Comparison of ENCODE assay signal across 17 cellular contexts in genomic region chr14:92668266-92668973, GRCh38.
DNase-seq lines count a peak whose midpoint lies in the region; ATAC-seq and TF ChIP-seq lines count a peak whose summit lies in the region.
"Had no signal": no experiment of that assay in that cellular context is flagged by ENCODE, and none has a peak within 500 bp of the region (broad histone marks: within the 10 kb centered on the region; RNA-seq: fewer than 3 reads in every experiment).

No MANE protein-coding gene starts in this region.

- no peak for TF ChIP-seq CTCF in CD4-positive, alpha-beta T cell (IDR thresholded peaks at IDR 0.05)
- TF ChIP-seq CTCF in progenitor cell of endocrine pancreas (IDR thresholded peaks at IDR 0.05; ENCODE audit: unreplicated experiment) (no peak), GM23338 (conservative IDR thresholded peaks at IDR 0.05; ENCODE audit: low read depth in 2 of 2) (no peak), neural progenitor cell (IDR thresholded peaks at IDR 0.05) (no peak)

- DNase-seq in CD4-positive, alpha-beta T cell = no peak
- no peak for DNase-seq in immature natural killer cell
- DNase-seq in progenitor cell of endocrine pancreas (ENCODE audit: low spot score, unreplicated experiment) = no peak
- DNase-seq in mesenteric fat pad (ENCODE audit: low spot score) = no peak
- DNase-seq in GM23338 (ENCODE audit: low spot score) = no peak
- DNase-seq in neural progenitor cell (ENCODE audit: low spot score) = no peak
- DNase-seq: activated CD4-positive, CD25-positive, alpha-beta regulatory T cell; C1 segment of cervical spinal cord; colonic mucosa; KG1; NCI-H2029 treated with DMSO at 0.1 percent for 48 hours; stimulated activated CD4-positive, alpha-beta T cell treated with anti-CD3 and anti-CD28 coated beads, Interleukin-4, amount 100 ng/mL, for 24 hours had no signal

- CTCF ChIA-PET in CD4-positive, alpha-beta T cell (lab: Charles Lee) = interaction anchor here (1.1 kb wide), 1 partner anchor 21 kb away, joined by 3 read pairs; no protein-coding TSS in a partner anchor

- H3K4me1 Mint-ChIP-seq in CD4-positive, alpha-beta T cell (ENCODE audit: low read depth) = peaks cover 79% of the 10 kb centered on the region
- H3K4me1 Mint-ChIP-seq in immature natural killer cell (peaks cover 83 to 96% of the 10 kb centered on the region in 2 donors), progenitor cell of endocrine pancreas (ENCODE audit: low read depth) (no peaks in the 10 kb centered on the region), GM23338 (peaks cover 3% of the 10 kb centered on the region; the same call in 2 of the 3 replicates), neural progenitor cell (peaks cover 6% of the 10 kb centered on the region)
- H3K4me1 Mint-ChIP-seq: mesothelial cell of epicardium had no signal

- no peak overlapping the region for H3K4me2 ChIP-seq in GM23338
- no peak overlapping the region for H3K4me2 ChIP-seq in neural progenitor cell

- no peaks in the 10 kb centered on the region for H3K9me3 ChIP-seq in CD4-positive, alpha-beta T cell (ENCODE audit: control insufficient read depth, low read length)
- H3K9me3 ChIP-seq in neural progenitor cell (ENCODE audit: low read depth) = no peaks in the 10 kb centered on the region
- H3K9me3 ChIP-seq: colonic mucosa, HAP-1 had no signal

- H3K79me2 ChIP-seq in GM23338 (replicated peaks; ENCODE audit: insufficient read depth) = no peaks in the 10 kb centered on the region
- no peaks in the 10 kb centered on the region for H3K79me2 ChIP-seq in neural progenitor cell (ENCODE audit: low read depth)

- peak overlapping the region; percentile 32 for H3K27ac ChIP-seq in CD4-positive, alpha-beta T cell (ENCODE audit: low read depth, low read length)
- H3K27ac ChIP-seq in GM23338 (ENCODE audit: low read depth) (no peak overlapping the region), neural progenitor cell (no peak overlapping the region)
- H3K27ac ChIP-seq: colonic mucosa, SK-N-MC had no signal

- H3K9me2 ChIP-seq in GM23338 (ENCODE audit: insufficient read depth) = no peaks in the 10 kb centered on the region

- intact Hi-C loops in CD4-positive, alpha-beta T cell (cut with DNase I, micrococcal nuclease) = no loop called here

- H3K4me3 ChIP-seq in GM23338 (no peak overlapping the region), neural progenitor cell (no peak overlapping the region)
- H3K4me3 ChIP-seq: colonic mucosa, HAP-1, SK-N-MC had no signal

- no peaks in the 10 kb centered on the region for H3K27me3 Mint-ChIP-seq in CD4-positive, alpha-beta T cell
- H3K27me3 Mint-ChIP-seq in immature natural killer cell (ENCODE audit: low read depth in 3 of 3) (peaks cover 5 to 35% (median 12%) of the 10 kb centered on the region in 3 donors), progenitor cell of endocrine pancreas (no peaks in the 10 kb centered on the region), GM23338 (ENCODE audit: insufficient read depth, low read depth, poor library complexity) (peaks cover 4% of the 10 kb centered on the region), neural progenitor cell (ENCODE audit: insufficient read depth, low read depth) (peaks cover 4% of the 10 kb centered on the region)

- no peak overlapping the region for H3K9ac ChIP-seq in neural progenitor cell

- H3K36me3 ChIP-seq in GM23338 (ENCODE audit: insufficient read depth) = no peaks in the 10 kb centered on the region
- no peaks in the 10 kb centered on the region for H3K36me3 ChIP-seq in neural progenitor cell
- H3K36me3 ChIP-seq: colonic mucosa, HAP-1 had no signal

- H4K20me1 ChIP-seq in GM23338 (replicated peaks; ENCODE audit: insufficient read depth) = no peaks in the 10 kb centered on the region
- no peaks in the 10 kb centered on the region for H4K20me1 ChIP-seq in neural progenitor cell (ENCODE audit: low read depth)

- ATAC-seq in CD4-positive, alpha-beta T cell (ENCODE audit: poor library complexity) = no peak
- ATAC-seq in GM19043 (IDR thresholded peaks at IDR 0.05; ENCODE audit: low read depth, unreplicated experiment) (peak; percentile 53), HG03460 (IDR thresholded peaks at IDR 0.05; ENCODE audit: unreplicated experiment) (peak; percentile 46), GM23338 (no peak)

- H3K27me3 ChIP-seq in CD4-positive, alpha-beta T cell (ENCODE audit: control insufficient read depth, insufficient read depth, low read length) = no peaks in the 10 kb centered on the region
- H3K27me3 ChIP-seq in GM23338 (ENCODE audit: insufficient read depth) (no peaks in the 10 kb centered on the region), neural progenitor cell (no peaks in the 10 kb centered on the region)
- H3K27me3 ChIP-seq: colonic mucosa had no signal

- H2AFZ ChIP-seq in GM23338 (no peak overlapping the region), neural progenitor cell (replicated peaks) (no peak overlapping the region)

- H3K27ac Mint-ChIP-seq in CD4-positive, alpha-beta T cell = peak overlapping the region; percentile 89
- H3K27ac Mint-ChIP-seq in immature natural killer cell (peak overlapping the region; percentile 82 to 100 (median 92)), progenitor cell of endocrine pancreas (no peak overlapping the region), GM23338 (no peak overlapping the region), neural progenitor cell (no peak overlapping the region)
- H3K27ac Mint-ChIP-seq: mesothelial cell of epicardium had no signal

- H3F3A ChIP-seq in GM23338 (replicated peaks; ENCODE audit: low read depth) = no peaks in the 10 kb centered on the region
- H3F3A ChIP-seq in neural progenitor cell (ENCODE audit: low read depth) = no peaks in the 10 kb centered on the region

- H3K36me3 Mint-ChIP-seq in CD4-positive, alpha-beta T cell (ENCODE audit: low read depth) = peaks cover 95% of the 10 kb centered on the region
- H3K36me3 Mint-ChIP-seq in immature natural killer cell (peaks cover 11 to 58% (median 21%) of the 10 kb centered on the region in 3 donors), progenitor cell of endocrine pancreas (ENCODE audit: insufficient read depth) (no peaks in the 10 kb centered on the region), GM23338 (ENCODE audit: low read depth) (no peaks in the 10 kb centered on the region), neural progenitor cell (no peaks in the 10 kb centered on the region)

- no peaks in the 10 kb centered on the region for H3K9me3 Mint-ChIP-seq in CD4-positive, alpha-beta T cell
- no peaks in the 10 kb centered on the region for H3K9me3 Mint-ChIP-seq in immature natural killer cell
- H3K9me3 Mint-ChIP-seq in progenitor cell of endocrine pancreas (ENCODE audit: low read depth) = no peaks in the 10 kb centered on the region
- no peaks in the 10 kb centered on the region for H3K9me3 Mint-ChIP-seq in GM23338
- H3K9me3 Mint-ChIP-seq in neural progenitor cell = peaks cover 2% of the 10 kb centered on the region
- H3K9me3 Mint-ChIP-seq: mesothelial cell of epicardium had no signal

- no peak overlapping the region for H3K4me3 Mint-ChIP-seq in CD4-positive, alpha-beta T cell
- H3K4me3 Mint-ChIP-seq in immature natural killer cell (peak overlapping the region in 4 of 5 donors; percentile 18 to 53 (median 33)), progenitor cell of endocrine pancreas (ENCODE audit: low read depth) (no peak overlapping the region), GM23338 (no peak overlapping the region), neural progenitor cell (no peak overlapping the region)
- H3K4me3 Mint-ChIP-seq: mesothelial cell of epicardium had no signal

- POLR2A ChIA-PET in CD4-positive, alpha-beta T cell (lab: Charles Lee) = interaction anchor here (0.6 to 3.2 kb wide), 7 partner anchors 10 to 113 kb away, joined by 3 to 29 read pairs (median 4); no protein-coding TSS in a partner anchor

- H3K4me1 ChIP-seq in GM23338 (ENCODE audit: insufficient read depth) (no peaks in the 10 kb centered on the region), neural progenitor cell (no peaks in the 10 kb centered on the region)
- H3K4me1 ChIP-seq: colonic mucosa, HAP-1 had no signal

TF ChIP-seq in GM23338, 12 proteins besides CTCF, POLR2A, EP300 and RAD21 (continues in another document):
- TF ChIP-seq CREB1 (CRISPR knock-in tag; IDR thresholded peaks at IDR 0.05; ENCODE audit: low read depth) (no peak), ZNF331 (CRISPR knock-in tag; IDR thresholded peaks at IDR 0.05; ENCODE audit: low read depth) (no peak), JUNB (IDR thresholded peaks at IDR 0.05; ENCODE audit: unreplicated experiment) (no peak), ETS1 (IDR thresholded peaks at IDR 0.05) (no peak), EZH2phosphoT487 (IDR thresholded peaks at IDR 0.05; ENCODE audit: unreplicated experiment) (no peak)
- TF ChIP-seq, protein P1, sequence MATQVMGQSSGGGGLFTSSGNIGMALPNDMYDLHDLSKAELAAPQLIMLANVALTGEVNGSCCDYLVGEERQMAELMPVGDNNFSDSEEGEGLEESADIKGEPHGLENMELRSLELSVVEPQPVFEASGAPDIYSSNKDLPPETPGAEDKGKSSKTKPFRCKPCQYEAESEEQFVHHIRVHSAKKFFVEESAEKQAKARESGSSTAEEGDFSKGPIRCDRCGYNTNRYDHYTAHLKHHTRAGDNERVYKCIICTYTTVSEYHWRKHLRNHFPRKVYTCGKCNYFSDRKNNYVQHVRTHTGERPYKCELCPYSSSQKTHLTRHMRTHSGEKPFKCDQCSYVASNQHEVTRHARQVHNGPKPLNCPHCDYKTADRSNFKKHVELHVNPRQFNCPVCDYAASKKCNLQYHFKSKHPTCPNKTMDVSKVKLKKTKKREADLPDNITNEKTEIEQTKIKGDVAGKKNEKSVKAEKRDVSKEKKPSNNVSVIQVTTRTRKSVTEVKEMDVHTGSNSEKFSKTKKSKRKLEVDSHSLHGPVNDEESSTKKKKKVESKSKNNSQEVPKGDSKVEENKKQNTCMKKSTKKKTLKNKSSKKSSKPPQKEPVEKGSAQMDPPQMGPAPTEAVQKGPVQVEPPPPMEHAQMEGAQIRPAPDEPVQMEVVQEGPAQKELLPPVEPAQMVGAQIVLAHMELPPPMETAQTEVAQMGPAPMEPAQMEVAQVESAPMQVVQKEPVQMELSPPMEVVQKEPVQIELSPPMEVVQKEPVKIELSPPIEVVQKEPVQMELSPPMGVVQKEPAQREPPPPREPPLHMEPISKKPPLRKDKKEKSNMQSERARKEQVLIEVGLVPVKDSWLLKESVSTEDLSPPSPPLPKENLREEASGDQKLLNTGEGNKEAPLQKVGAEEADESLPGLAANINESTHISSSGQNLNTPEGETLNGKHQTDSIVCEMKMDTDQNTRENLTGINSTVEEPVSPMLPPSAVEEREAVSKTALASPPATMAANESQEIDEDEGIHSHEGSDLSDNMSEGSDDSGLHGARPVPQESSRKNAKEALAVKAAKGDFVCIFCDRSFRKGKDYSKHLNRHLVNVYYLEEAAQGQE (IDR thresholded peaks at IDR 0.05; ENCODE audit: unreplicated experiment) = no peak

Comparison
In these comparisons a context has a peak if more than half of its experiments do, and no peak if none do; other contexts are left out.
1. ATAC-seq: peak in GM19043 (single experiment) and HG03460 (single experiment); none in CD4-positive, alpha-beta T cell (single experiment) and GM23338 (single experiment).
2. H3K27ac Mint-ChIP-seq: peak in CD4-positive, alpha-beta T cell (single experiment) and immature natural killer cell (6 of 6); none in progenitor cell of endocrine pancreas (single experiment), GM23338 (single experiment) and neural progenitor cell (single experiment).
3. H3K4me3 Mint-ChIP-seq: peak in immature natural killer cell (4 of 5); none in CD4-positive, alpha-beta T cell (single experiment), progenitor cell of endocrine pancreas (single experiment), GM23338 (single experiment) and neural progenitor cell (single experiment).